In genomic region chr5:126963822-126964375, GRCh38 we compare ENCODE assay signal across 19 cellular contexts.
"Had no signal": no experiment of that assay in that cellular context is flagged by ENCODE, and none has a peak within 500 bp of the region (broad histone marks: within the 10 kb centered on the region; RNA-seq: fewer than 3 reads in every experiment).

No MANE protein-coding gene starts in this region.

- H3K9me3 ChIP-seq: gastroesophageal sphincter, neutrophil had no signal

- DNase-seq: activated CD4-positive, alpha-beta T cell treated with anti-CD3 and anti-CD28 coated beads for 4 hours; activated CD8-positive, alpha-beta memory T cell treated with anti-CD3 and anti-CD28 coated beads, Interleukin-2, amount 50 U/mL, for 4 hours; activated CD8-positive, alpha-beta T cell treated with anti-CD3 and anti-CD28 coated beads for 36 hours; activated gamma-delta T cell; activated T-cell treated with anti-CD3 and anti-CD28 coated beads, Interleukin-2, amount 50 U/mL, for 48 hours; dorsolateral prefrontal cortex; left colon; naive thymus-derived CD8-positive, alpha-beta T cell; stimulated activated CD4-positive, alpha-beta T cell treated with anti-CD3 and anti-CD28 coated beads, Interleukin-15, amount 100 ng/mL, for 24 hours; stimulated activated CD4-positive, alpha-beta T cell treated with anti-CD3 and anti-CD28 coated beads, Interleukin-4, amount 100 ng/mL, for 4 hours; stimulated activated CD8-positive, alpha-beta memory T cell treated with anti-CD3 and anti-CD28 coated beads, Interleukin-4, amount 100 ng/mL, for 48 hours; WERI-Rb-1 had no signal

- H3K27me3 Mint-ChIP-seq: activated CD8-positive, alpha-beta T cell treated with anti-CD3 and anti-CD28 coated beads for 36 hours; naive thymus-derived CD8-positive, alpha-beta T cell; stimulated activated naive CD8-positive, alpha-beta T cell treated with anti-CD3 and anti-CD28 coated beads, Interleukin-15, Interleukin-2, amounts not matched to agents 100 ng/mL and 50 ng/mL, for 24 hours; type B pancreatic cell had no signal

- H3K27ac ChIP-seq: cardiac muscle cell, dorsolateral prefrontal cortex, gastroesophageal sphincter, neutrophil, WERI-Rb-1 had no signal

- H3K27ac Mint-ChIP-seq: activated CD8-positive, alpha-beta T cell treated with anti-CD3 and anti-CD28 coated beads for 36 hours; activated naive CD4-positive, alpha-beta T cell treated with anti-CD3 and anti-CD28 coated beads, Interleukin-2, amount 50 U/mL, for 72 hours; naive thymus-derived CD8-positive, alpha-beta T cell; stimulated activated naive CD8-positive, alpha-beta T cell treated with anti-CD3 and anti-CD28 coated beads, Interleukin-15, Interleukin-2, amounts not matched to agents 100 ng/mL and 50 ng/mL, for 24 hours; type B pancreatic cell had no signal

- H3K4me3 ChIP-seq: cardiac muscle cell, dorsolateral prefrontal cortex, gastroesophageal sphincter, skin epidermis had no signal

- H3K4me3 Mint-ChIP-seq: activated CD8-positive, alpha-beta T cell treated with anti-CD3 and anti-CD28 coated beads for 36 hours; naive thymus-derived CD8-positive, alpha-beta T cell; stimulated activated naive CD8-positive, alpha-beta T cell treated with anti-CD3 and anti-CD28 coated beads, Interleukin-15, Interleukin-2, amounts not matched to agents 100 ng/mL and 50 ng/mL, for 24 hours; type B pancreatic cell had no signal

- ATAC-seq: activated CD8-positive, alpha-beta T cell treated with anti-CD3 and anti-CD28 coated beads for 36 hours; activated naive CD4-positive, alpha-beta T cell treated with anti-CD3 and anti-CD28 coated beads, Interleukin-2, amount 50 U/mL, for 72 hours; gastroesophageal sphincter; left colon; naive thymus-derived CD8-positive, alpha-beta T cell had no signal

- H3K9me3 Mint-ChIP-seq: activated CD8-positive, alpha-beta T cell treated with anti-CD3 and anti-CD28 coated beads for 36 hours; activated naive CD4-positive, alpha-beta T cell treated with anti-CD3 and anti-CD28 coated beads, Interleukin-2, amount 50 U/mL, for 72 hours; naive thymus-derived CD8-positive, alpha-beta T cell; stimulated activated naive CD8-positive, alpha-beta T cell treated with anti-CD3 and anti-CD28 coated beads, Interleukin-15, Interleukin-2, amounts not matched to agents 100 ng/mL and 50 ng/mL, for 24 hours; type B pancreatic cell had no signal

- H3K36me3 Mint-ChIP-seq: activated naive CD4-positive, alpha-beta T cell treated with anti-CD3 and anti-CD28 coated beads, Interleukin-2, amount 50 U/mL, for 72 hours; type B pancreatic cell had no signal

- H3K36me3 ChIP-seq: cardiac muscle cell, gastroesophageal sphincter, neutrophil, WERI-Rb-1 had no signal

- H3K4me1 ChIP-seq: gastroesophageal sphincter had no signal

- H3K27me3 ChIP-seq: cardiac muscle cell, dorsolateral prefrontal cortex, neutrophil had no signal
